1 cellular context compared by ENCODE assay signal in genomic region chr17:15659663-15660062, GRCh38.
TF ChIP-seq lines count a peak whose summit lies in the region.

No MANE protein-coding gene starts in this region.

TF ChIP-seq in WTC11, 78 proteins besides CTCF, POLR2A, EP300 and RAD21 (continued from another document):
- no peak for TF ChIP-seq ZNF425 (CRISPR knock-in tag; conservative IDR thresholded peaks at IDR 0.05)
